Comparison of ENCODE assay signal across 14 cellular contexts in genomic region chr12:78232756-78233155, GRCh38.
A peak's percentile ranks its signal among the peaks of the same experiment; 100 is the strongest.
DNase-seq lines count a peak whose midpoint lies in the region; ATAC-seq and TF ChIP-seq lines count a peak whose summit lies in the region.
"Had no signal": no experiment of that assay in that cellular context is flagged by ENCODE, and none has a peak within 500 bp of the region (broad histone marks: within the 10 kb centered on the region; RNA-seq: fewer than 3 reads in every experiment).

No MANE protein-coding gene starts in this region.

- H3K4me1 ChIP-seq in GM23338 (ENCODE audit: insufficient read depth), result peaks cover 43% of the 10 kb centered on the region
- peaks cover 14% of the 10 kb centered on the region for H3K4me1 ChIP-seq in neural progenitor cell
- no peaks in the 10 kb centered on the region for H3K4me1 ChIP-seq in Peyer's patch
- H3K4me1 ChIP-seq: BE2C, Caco-2 had no signal

- no peak overlapping the region for H2AFZ ChIP-seq in GM23338
- no peak overlapping the region for H2AFZ ChIP-seq in neural progenitor cell (replicated peaks)

- H3K27me3 ChIP-seq in GM23338 (ENCODE audit: insufficient read depth) (no peaks in the 10 kb centered on the region), neural progenitor cell (no peaks in the 10 kb centered on the region), Peyer's patch (no peaks in the 10 kb centered on the region)
- H3K27me3 ChIP-seq: BE2C had no signal

- peak; percentile 13 for DNase-seq in GM23338 (ENCODE audit: low spot score)
- peak; percentile 44 for DNase-seq in NCI-H82 treated with DMSO at 0.1 percent for 48 hours (lab: John Stamatoyannopoulos, UW; ENCODE audit: unreplicated experiment)
- DNase-seq in neural progenitor cell (ENCODE audit: low spot score), result no peak
- no peak for DNase-seq in superior temporal gyrus (ENCODE audit: extremely low spot score)
- no peak for DNase-seq in Peyer's patch
- no peak for DNase-seq in left cardiac atrium
- DNase-seq: ACHN; BE2C; C1 segment of cervical spinal cord; Caco-2; CD4-positive, CD25-positive, alpha-beta regulatory T cell; CD8-positive, alpha-beta memory T cell; GDM1 had no signal

- H3F3A ChIP-seq in GM23338 (replicated peaks; ENCODE audit: low read depth) (no peaks in the 10 kb centered on the region), neural progenitor cell (ENCODE audit: low read depth) (no peaks in the 10 kb centered on the region)

- H3K27ac Mint-ChIP-seq in GM23338 (peak overlapping the region; percentile 42; the same call in 1 of the 2 replicates), neural progenitor cell (no peak overlapping the region)
- H3K27ac Mint-ChIP-seq: CD4-positive, CD25-positive, alpha-beta regulatory T cell; CD8-positive, alpha-beta memory T cell had no signal

- ATAC-seq in GM23338, result no peak
- no peak for ATAC-seq in left cardiac atrium

- H3K4me3 ChIP-seq in GM23338 (no peak overlapping the region), neural progenitor cell (no peak overlapping the region), Peyer's patch (no peak overlapping the region)
- H3K4me3 ChIP-seq: HAP-1 had no signal

- no peak for TF ChIP-seq POLR2A in Peyer's patch (IDR thresholded peaks at IDR 0.05)

- no peak overlapping the region for H3K9ac ChIP-seq in neural progenitor cell

- no peaks in the 10 kb centered on the region for H3K36me3 ChIP-seq in GM23338 (ENCODE audit: insufficient read depth)
- no peaks in the 10 kb centered on the region for H3K36me3 ChIP-seq in neural progenitor cell
- H3K36me3 ChIP-seq in Peyer's patch, result no peaks in the 10 kb centered on the region
- H3K36me3 ChIP-seq: BE2C, HAP-1 had no signal

- intact Hi-C loops in left cardiac atrium (cut with DNase I), result no loop called here

- H3K9me2 ChIP-seq in GM23338 (ENCODE audit: insufficient read depth), result no peaks in the 10 kb centered on the region

- H3K9me3 ChIP-seq in neural progenitor cell (ENCODE audit: low read depth) (no peaks in the 10 kb centered on the region), Peyer's patch (no peaks in the 10 kb centered on the region)
- H3K9me3 ChIP-seq: BE2C, Caco-2, HAP-1 had no signal

- H3K9me3 Mint-ChIP-seq in GM23338 (peaks cover 2% of the 10 kb centered on the region; the same call in 2 of the 3 replicates), neural progenitor cell (peaks cover under 1% of the 10 kb centered on the region)

- TF ChIP-seq CTCF in GM23338 (conservative IDR thresholded peaks at IDR 0.05; ENCODE audit: low read depth in 2 of 2) (no peak), neural progenitor cell (IDR thresholded peaks at IDR 0.05) (no peak), Peyer's patch (IDR thresholded peaks at IDR 0.05) (no peak)

- H3K79me2 ChIP-seq in GM23338 (replicated peaks; ENCODE audit: insufficient read depth) (no peaks in the 10 kb centered on the region), neural progenitor cell (ENCODE audit: low read depth) (no peaks in the 10 kb centered on the region)

- peaks cover 2% of the 10 kb centered on the region for H3K27me3 Mint-ChIP-seq in GM23338 (ENCODE audit: insufficient read depth, low read depth, poor library complexity)
- no peaks in the 10 kb centered on the region for H3K27me3 Mint-ChIP-seq in neural progenitor cell (ENCODE audit: insufficient read depth, low read depth)
- H3K27me3 Mint-ChIP-seq: CD4-positive, CD25-positive, alpha-beta regulatory T cell; CD8-positive, alpha-beta memory T cell had no signal

- peaks cover 1% of the 10 kb centered on the region; the same call in 2 of the 3 replicates for H3K36me3 Mint-ChIP-seq in GM23338 (ENCODE audit: low read depth)
- no peaks in the 10 kb centered on the region for H3K36me3 Mint-ChIP-seq in neural progenitor cell
- H3K36me3 Mint-ChIP-seq: CD4-positive, CD25-positive, alpha-beta regulatory T cell; CD8-positive, alpha-beta memory T cell had no signal

- H3K4me2 ChIP-seq in GM23338, result peak overlapping the region; percentile 34
- peak overlapping the region; percentile 4 for H3K4me2 ChIP-seq in neural progenitor cell

- H4K20me1 ChIP-seq in GM23338 (replicated peaks; ENCODE audit: insufficient read depth), result no peaks in the 10 kb centered on the region
- no peaks in the 10 kb centered on the region for H4K20me1 ChIP-seq in neural progenitor cell (ENCODE audit: low read depth)

- H3K4me3 Mint-ChIP-seq in GM23338, result no peak overlapping the region
- H3K4me3 Mint-ChIP-seq in neural progenitor cell, result no peak overlapping the region
- H3K4me3 Mint-ChIP-seq: CD4-positive, CD25-positive, alpha-beta regulatory T cell; CD8-positive, alpha-beta memory T cell had no signal

- peak overlapping the region; percentile 11 for H3K27ac ChIP-seq in GM23338 (ENCODE audit: low read depth)
- no peak overlapping the region for H3K27ac ChIP-seq in neural progenitor cell
- H3K27ac ChIP-seq in Peyer's patch, result no peak overlapping the region

- H3K4me1 Mint-ChIP-seq in GM23338 (peaks cover 49% of the 10 kb centered on the region), neural progenitor cell (peaks cover 8% of the 10 kb centered on the region)
- H3K4me1 Mint-ChIP-seq: CD8-positive, alpha-beta memory T cell had no signal

TF ChIP-seq in GM23338, 12 proteins besides CTCF, POLR2A, EP300 and RAD21 (continues in another document):
- TF ChIP-seq JUNB (IDR thresholded peaks at IDR 0.05; ENCODE audit: unreplicated experiment) (no peak), STAT1 (IDR thresholded peaks at IDR 0.05; ENCODE audit: unreplicated experiment) (no peak), POLR2AphosphoS5 (IDR thresholded peaks at IDR 0.05; ENCODE audit: low read depth) (no peak), EZH2phosphoT487 (IDR thresholded peaks at IDR 0.05; ENCODE audit: unreplicated experiment) (no peak), ZNF114 (CRISPR knock-in tag; IDR thresholded peaks at IDR 0.05) (no peak)
- TF ChIP-seq, protein P1, sequence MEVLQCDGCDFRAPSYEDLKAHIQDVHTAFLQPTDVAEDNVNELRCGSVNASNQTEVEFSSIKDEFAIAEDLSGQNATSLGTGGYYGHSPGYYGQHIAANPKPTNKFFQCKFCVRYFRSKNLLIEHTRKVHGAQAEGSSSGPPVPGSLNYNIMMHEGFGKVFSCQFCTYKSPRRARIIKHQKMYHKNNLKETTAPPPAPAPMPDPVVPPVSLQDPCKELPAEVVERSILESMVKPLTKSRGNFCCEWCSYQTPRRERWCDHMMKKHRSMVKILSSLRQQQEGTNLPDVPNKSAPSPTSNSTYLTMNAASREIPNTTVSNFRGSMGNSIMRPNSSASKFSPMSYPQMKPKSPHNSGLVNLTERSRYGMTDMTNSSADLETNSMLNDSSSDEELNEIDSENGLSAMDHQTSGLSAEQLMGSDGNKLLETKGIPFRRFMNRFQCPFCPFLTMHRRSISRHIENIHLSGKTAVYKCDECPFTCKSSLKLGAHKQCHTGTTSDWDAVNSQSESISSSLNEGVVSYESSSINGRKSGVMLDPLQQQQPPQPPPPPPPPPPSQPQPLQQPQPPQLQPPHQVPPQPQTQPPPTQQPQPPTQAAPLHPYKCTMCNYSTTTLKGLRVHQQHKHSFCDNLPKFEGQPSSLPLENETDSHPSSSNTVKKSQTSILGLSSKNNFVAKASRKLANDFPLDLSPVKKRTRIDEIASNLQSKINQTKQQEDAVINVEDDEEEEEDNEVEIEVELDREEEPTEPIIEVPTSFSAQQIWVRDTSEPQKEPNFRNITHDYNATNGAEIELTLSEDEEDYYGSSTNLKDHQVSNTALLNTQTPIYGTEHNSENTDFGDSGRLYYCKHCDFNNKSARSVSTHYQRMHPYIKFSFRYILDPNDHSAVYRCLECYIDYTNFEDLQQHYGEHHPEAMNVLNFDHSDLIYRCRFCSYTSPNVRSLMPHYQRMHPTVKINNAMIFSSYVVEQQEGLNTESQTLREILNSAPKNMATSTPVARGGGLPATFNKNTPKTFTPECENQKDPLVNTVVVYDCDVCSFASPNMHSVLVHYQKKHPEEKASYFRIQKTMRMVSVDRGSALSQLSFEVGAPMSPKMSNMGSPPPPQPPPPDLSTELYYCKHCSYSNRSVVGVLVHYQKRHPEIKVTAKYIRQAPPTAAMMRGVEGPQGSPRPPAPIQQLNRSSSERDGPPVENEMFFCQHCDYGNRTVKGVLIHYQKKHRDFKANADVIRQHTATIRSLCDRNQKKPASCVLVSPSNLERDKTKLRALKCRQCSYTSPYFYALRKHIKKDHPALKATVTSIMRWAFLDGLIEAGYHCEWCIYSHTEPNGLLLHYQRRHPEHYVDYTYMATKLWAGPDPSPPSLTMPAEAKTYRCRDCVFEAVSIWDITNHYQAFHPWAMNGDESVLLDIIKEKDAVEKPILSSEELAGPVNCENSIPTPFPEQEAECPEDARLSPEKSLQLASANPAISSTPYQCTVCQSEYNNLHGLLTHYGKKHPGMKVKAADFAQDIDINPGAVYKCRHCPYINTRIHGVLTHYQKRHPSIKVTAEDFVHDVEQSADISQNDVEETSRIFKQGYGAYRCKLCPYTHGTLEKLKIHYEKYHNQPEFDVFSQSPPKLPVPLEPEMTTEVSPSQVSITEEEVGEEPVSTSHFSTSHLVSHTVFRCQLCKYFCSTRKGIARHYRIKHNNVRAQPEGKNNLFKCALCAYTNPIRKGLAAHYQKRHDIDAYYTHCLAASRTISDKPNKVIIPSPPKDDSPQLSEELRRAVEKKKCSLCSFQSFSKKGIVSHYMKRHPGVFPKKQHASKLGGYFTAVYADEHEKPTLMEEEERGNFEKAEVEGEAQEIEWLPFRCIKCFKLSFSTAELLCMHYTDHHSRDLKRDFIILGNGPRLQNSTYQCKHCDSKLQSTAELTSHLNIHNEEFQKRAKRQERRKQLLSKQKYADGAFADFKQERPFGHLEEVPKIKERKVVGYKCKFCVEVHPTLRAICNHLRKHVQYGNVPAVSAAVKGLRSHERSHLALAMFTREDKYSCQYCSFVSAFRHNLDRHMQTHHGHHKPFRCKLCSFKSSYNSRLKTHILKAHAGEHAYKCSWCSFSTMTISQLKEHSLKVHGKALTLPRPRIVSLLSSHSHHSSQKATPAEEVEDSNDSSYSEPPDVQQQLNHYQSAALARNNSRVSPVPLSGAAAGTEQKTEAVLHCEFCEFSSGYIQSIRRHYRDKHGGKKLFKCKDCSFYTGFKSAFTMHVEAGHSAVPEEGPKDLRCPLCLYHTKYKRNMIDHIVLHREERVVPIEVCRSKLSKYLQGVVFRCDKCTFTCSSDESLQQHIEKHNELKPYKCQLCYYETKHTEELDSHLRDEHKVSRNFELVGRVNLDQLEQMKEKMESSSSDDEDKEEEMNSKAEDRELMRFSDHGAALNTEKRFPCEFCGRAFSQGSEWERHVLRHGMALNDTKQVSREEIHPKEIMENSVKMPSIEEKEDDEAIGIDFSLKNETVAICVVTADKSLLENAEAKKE (CRISPR knock-in tag; IDR thresholded peaks at IDR 0.05), result no peak

Comparison
In these comparisons a context has a peak if more than half of its experiments do, and no peak if none do; other contexts are left out.
1. DNase-seq: peak in GM23338 (single experiment) and NCI-H82 treated with DMSO at 0.1 percent for 48 hours (single experiment); none in neural progenitor cell (single experiment), superior temporal gyrus (single experiment), Peyer's patch (0 of 3) and left cardiac atrium (single experiment).